9 cellular contexts compared by ENCODE assay signal in the genomic region with DNA sequence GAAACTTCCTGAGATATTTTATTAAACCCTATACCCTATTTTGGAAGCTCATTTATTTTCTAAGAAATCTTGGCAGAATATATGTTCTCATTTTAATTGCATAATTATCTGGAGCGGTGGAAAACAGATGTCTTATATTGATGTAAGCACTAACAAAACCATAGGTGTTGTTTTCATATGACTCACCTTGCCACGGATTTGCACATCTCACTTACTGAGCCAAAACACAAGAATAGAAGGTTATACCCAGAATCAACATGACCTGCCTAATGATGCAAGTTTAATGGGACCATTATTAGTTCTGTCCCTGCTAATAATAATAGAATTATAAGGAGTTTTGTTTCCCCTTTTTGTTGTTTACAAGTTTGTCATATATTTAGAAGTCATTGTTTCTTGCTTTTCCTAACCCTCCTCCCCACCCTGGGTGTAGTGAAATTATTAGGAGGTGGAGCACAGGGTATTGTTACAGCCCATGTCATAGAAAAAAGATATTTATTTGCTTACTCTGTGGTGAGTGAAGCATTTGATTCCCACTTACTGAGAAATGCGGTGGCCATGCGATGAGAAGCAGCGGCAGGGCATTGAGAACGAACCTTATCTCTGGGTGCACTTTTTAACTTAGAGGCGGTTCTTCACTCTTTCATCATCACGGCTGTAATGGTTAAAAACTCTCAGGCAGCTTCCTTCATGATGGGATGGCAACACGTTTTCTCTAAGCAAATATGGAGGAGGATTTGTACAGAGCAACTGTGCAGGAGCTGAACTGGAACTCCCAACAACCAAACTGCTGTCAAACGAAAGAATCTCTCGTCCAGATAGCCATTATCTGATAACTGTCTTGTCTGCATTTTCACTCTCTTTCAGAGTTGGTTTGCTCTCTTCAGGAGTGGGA.
DNase-seq lines count a peak whose midpoint lies in the region; ATAC-seq and TF ChIP-seq lines count a peak whose summit lies in the region.
"Had no signal": no experiment of that assay in that cellular context is flagged by ENCODE, and none has a peak within 500 bp of the region (broad histone marks: within the 10 kb centered on the region; RNA-seq: fewer than 3 reads in every experiment).

No MANE protein-coding gene starts in this region.

- H3K36me3 ChIP-seq in OCI-LY3 (replicated peaks; ENCODE audit: low read depth, low read length) (no peaks in the 10 kb centered on the region), neutrophil (no peaks in the 10 kb centered on the region)

- H3K9me3 ChIP-seq in OCI-LY3 (ENCODE audit: insufficient read depth, low read length) (no peaks in the 10 kb centered on the region), neutrophil (no peaks in the 10 kb centered on the region)

- H3K4me1 ChIP-seq in OCI-LY3 (ENCODE audit: low read length): peaks cover 38% of the 10 kb centered on the region
- no peaks in the 10 kb centered on the region for H3K4me1 ChIP-seq in neutrophil (ENCODE audit: control insufficient read depth in 1 of 2, insufficient read depth in 1 of 2, low read depth in 1 of 2, low read length in 1 of 2)

- H3K27me3 ChIP-seq in OCI-LY3 (ENCODE audit: low read depth, low read length) (no peaks in the 10 kb centered on the region), neutrophil (no peaks in the 10 kb centered on the region)

- peak overlapping the region; percentile 82 for H3K4me2 ChIP-seq in OCI-LY3 (ENCODE audit: low read length)

- DNase-seq in NCI-H510A treated with DMSO at 0.1 percent for 48 hours (lab: John Stamatoyannopoulos, UW): peak; percentile 46
- DNase-seq in NCI-H510A (lab: John Stamatoyannopoulos, UW): no peak
- DNase-seq in hepatic stellate cell (ENCODE audit: low spot score): no peak
- DNase-seq in SIG-M5 treated with dmso at 0.1 percent for 504 hours (lab: John Stamatoyannopoulos, UW; ENCODE audit: unreplicated experiment): no peak
- no peak for DNase-seq in COR-L47 (lab: John Stamatoyannopoulos, UW)
- DNase-seq: stimulated activated naive CD4-positive, alpha-beta T cell had no signal

- H3K9ac ChIP-seq in OCI-LY3 (ENCODE audit: low read length): peak overlapping the region; percentile 22; the same call in 1 of the 2 replicates

- no peaks in the 10 kb centered on the region for H3K79me2 ChIP-seq in OCI-LY3 (ENCODE audit: low read length)

- no peaks in the 10 kb centered on the region for H4K20me1 ChIP-seq in OCI-LY3 (ENCODE audit: insufficient read depth, low read length)

- H3K4me3 ChIP-seq in OCI-LY3 (ENCODE audit: low read length) (peak overlapping the region; percentile 52), neutrophil (ENCODE audit: low read depth in 1 of 2, low read length in 1 of 2) (no peak overlapping the region)

- no peak for TF ChIP-seq CTCF in OCI-LY3 (IDR thresholded peaks at IDR 0.05; ENCODE audit: low read depth, low read length)
- TF ChIP-seq CTCF in neutrophil (IDR thresholded peaks at IDR 0.05): no peak

- H3K27ac ChIP-seq in OCI-LY3 (ENCODE audit: low read length) (peak overlapping the region; percentile 22; the same call in 1 of the 2 replicates), neutrophil (peak overlapping the region; percentile 10)

- peak; percentile 78 for ATAC-seq in HG02798 (IDR thresholded peaks at IDR 0.05; ENCODE audit: poor library complexity, unreplicated experiment)

- H2AFZ ChIP-seq in OCI-LY3 (ENCODE audit: low read depth, low read length): peak overlapping the region; percentile 97
